ENCODE assay signal across 16 cellular contexts in genomic region chr7:100210803-100211202, GRCh38. TPM values are rescaled to one million over a fixed set of nuclear protein-coding genes. Genes with fewer than 3 reads are reported as not detected.
DNase-seq lines count a peak whose midpoint lies in the region; ATAC-seq and TF ChIP-seq lines count a peak whose summit lies in the region.
"Had no signal": no experiment of that assay in that cellular context is flagged by ENCODE, and none has a peak within 500 bp of the region (broad histone marks: within the 10 kb centered on the region; RNA-seq: fewer than 3 reads in every experiment).

No MANE protein-coding gene starts in this region.

- no peaks in the 10 kb centered on the region for H4K20me1 ChIP-seq in BLaER1

- BruUV-seq in Calu3 (replicated peaks; lab: Mats Ljungman, UMichigan) = no TSS peak

- DNase-seq in CD4-positive, alpha-beta T cell = no peak
- DNase-seq in T-cell (no peak), memory B cell (ENCODE audit: low spot score in 2 of 2) (no peak), GF-D8 (lab: John Stamatoyannopoulos, UW) (no peak), Calu3 (no peak)
- no peak for DNase-seq in NK-92 treated with Interleukin-12 subunit alpha and Interleukin-12 subunit beta, amount 100 ng/mL, for 24 hours (lab: John Stamatoyannopoulos, UW)
- DNase-seq: amygdala, BE2C, GM23248, NCI-H1105 treated with DMSO at 0.1 percent for 48 hours had no signal

- no peaks in the 10 kb centered on the region; the same call in 1 of the 2 replicates for H3K27me3 ChIP-seq in BLaER1
- H3K27me3 ChIP-seq in CD4-positive, alpha-beta T cell (ENCODE audit: control insufficient read depth, insufficient read depth, low read length) = no peaks in the 10 kb centered on the region
- H3K27me3 ChIP-seq: neutrophil, right atrium auricular region, tibial nerve had no signal

- no peak overlapping the region for H3K9ac ChIP-seq in BLaER1
- H3K9ac ChIP-seq: GM23248 had no signal

- no peak overlapping the region for H3K27ac ChIP-seq in BLaER1
- H3K27ac ChIP-seq in CD4-positive, alpha-beta T cell (ENCODE audit: low read depth, low read length) = peak overlapping the region; percentile 14
- H3K27ac ChIP-seq: GM23248, neutrophil, right atrium auricular region, tibial nerve had no signal

- peak overlapping the region; percentile 82 for H3K27ac Mint-ChIP-seq in CD4-positive, alpha-beta T cell
- peak overlapping the region; percentile 70 to 84 for H3K27ac Mint-ChIP-seq in T-cell
- H3K27ac Mint-ChIP-seq in memory B cell = peak overlapping the region; percentile 95
- H3K27ac Mint-ChIP-seq in Calu3 (ENCODE audit: unreplicated experiment) = no peak overlapping the region

- POLR2A ChIA-PET in CD4-positive, alpha-beta T cell (lab: Charles Lee) = interaction anchor here (0.8 to 1.6 kb wide), 6 partner anchors 20 to 84 kb away, joined by 3 to 10 read pairs (median 4); partner anchors contain the start of genes LAMTOR4 and MBLAC1
- POLR2A ChIA-PET in T-cell (lab: Charles Lee) = interaction anchor here in 1 of 2 donors (0.6 to 0.9 kb wide), 2 partner anchors 9 to 65 kb away, joined by 3 to 5 read pairs; partner anchors contain the start of gene PVRIG

- CTCF ChIA-PET in CD4-positive, alpha-beta T cell (lab: Charles Lee) = interaction anchor here (1.0 kb wide), 1 partner anchor 78 kb away, joined by 4 read pairs; no protein-coding TSS in a partner anchor
- CTCF ChIA-PET in T-cell (lab: Charles Lee) = interaction anchor here (0.5 to 3.6 kb wide), 6 partner anchors 8 to 77 kb away, joined by 3 to 27 read pairs (median 3); partner anchors contain the start of gene LAMTOR4 (in 1 of the 2)
- CTCF ChIA-PET in Calu3 (lab: Charles Lee) = no interaction called here

- intact Hi-C loops in CD4-positive, alpha-beta T cell (cut with DNase I, micrococcal nuclease) = loop anchor here (2.0 to 10.0 kb wide), 2 partner anchors 16 to 46 kb away; partner anchors contain the start of gene GAL3ST4 (in 1 of the 2)
- intact Hi-C loops in Calu3 (cut with micrococcal nuclease; ENCODE audit: unreplicated experiment) = loop anchor here (5.0 kb wide), 1 partner anchor 79 kb away; no protein-coding TSS in a partner anchor

- no peak for TF ChIP-seq CTCF in CD4-positive, alpha-beta T cell (IDR thresholded peaks at IDR 0.05)
- no peak for TF ChIP-seq CTCF in Calu3 (IDR thresholded peaks at IDR 0.05; ENCODE audit: unreplicated experiment)

- H3K4me3 Mint-ChIP-seq in CD4-positive, alpha-beta T cell = no peak overlapping the region
- H3K4me3 Mint-ChIP-seq in T-cell (peak overlapping the region in 1 of 3 donors; percentile 71), memory B cell (peak overlapping the region; percentile 43), Calu3 (ENCODE audit: low read depth, unreplicated experiment) (no peak overlapping the region)

- peak overlapping the region; percentile 75 for H3K4me2 ChIP-seq in BLaER1

- no peaks in the 10 kb centered on the region for H3K27me3 Mint-ChIP-seq in CD4-positive, alpha-beta T cell
- H3K27me3 Mint-ChIP-seq in T-cell (no peaks in the 10 kb centered on the region), memory B cell (no peaks in the 10 kb centered on the region), Calu3 (ENCODE audit: unreplicated experiment) (peaks cover 40% of the 10 kb centered on the region)

- no peak overlapping the region for H3K4me3 ChIP-seq in BLaER1
- H3K4me3 ChIP-seq: GM23248, right atrium auricular region, tibial nerve had no signal

- H3K36me3 Mint-ChIP-seq in CD4-positive, alpha-beta T cell (ENCODE audit: low read depth) = no peaks in the 10 kb centered on the region
- H3K36me3 Mint-ChIP-seq in T-cell (peaks cover 3% of the 10 kb centered on the region), memory B cell (peaks cover 7% of the 10 kb centered on the region), Calu3 (ENCODE audit: insufficient read depth, unreplicated experiment) (no peaks in the 10 kb centered on the region)

- H3K4me1 ChIP-seq in BLaER1 = peaks cover 53% of the 10 kb centered on the region
- H3K4me1 ChIP-seq: BE2C had no signal

- H3K9me3 ChIP-seq in BLaER1 = no peaks in the 10 kb centered on the region
- no peaks in the 10 kb centered on the region for H3K9me3 ChIP-seq in CD4-positive, alpha-beta T cell (ENCODE audit: control insufficient read depth, low read length)
- H3K9me3 ChIP-seq: BE2C, neutrophil, right atrium auricular region, tibial nerve had no signal

- H3K36me3 ChIP-seq in BLaER1 = no peaks in the 10 kb centered on the region
- H3K36me3 ChIP-seq: BE2C, neutrophil, right atrium auricular region, tibial nerve had no signal

- ATAC-seq in CD4-positive, alpha-beta T cell (ENCODE audit: poor library complexity) = no peak
- peak in 1 of 4 experiments; percentile 24 for ATAC-seq in T-cell (replicated peaks in 1 of 4)
- no peak for ATAC-seq in memory B cell (ENCODE audit: low read depth)

- peaks cover 57% of the 10 kb centered on the region for H3K4me1 Mint-ChIP-seq in CD4-positive, alpha-beta T cell (ENCODE audit: low read depth)
- H3K4me1 Mint-ChIP-seq in T-cell (peaks cover 53 to 69% (median 62%) of the 10 kb centered on the region in 3 donors), memory B cell (peaks cover 47% of the 10 kb centered on the region), Calu3 (ENCODE audit: low read depth, unreplicated experiment) (no peaks in the 10 kb centered on the region)

- no peaks in the 10 kb centered on the region for H3K9me3 Mint-ChIP-seq in CD4-positive, alpha-beta T cell
- no peaks in the 10 kb centered on the region for H3K9me3 Mint-ChIP-seq in T-cell
- no peaks in the 10 kb centered on the region for H3K9me3 Mint-ChIP-seq in memory B cell
- no peaks in the 10 kb centered on the region for H3K9me3 Mint-ChIP-seq in Calu3 (ENCODE audit: low read depth, unreplicated experiment)

RNA-seq across cellular contexts. Expression of gene PVRIG, which starts 8.9 kb away (rescaled TPM):
- 10 to 100 TPM; 30.1 to 33.2 TPM for total RNA-seq in CD4-positive, alpha-beta T cell
- 10 to 100 TPM; 45.0 to 96.8 (median 78.0) TPM for total RNA-seq in T-cell
- total RNA-seq in Calu3 (2022) = not detected in 2 replicates
- total RNA-seq: GM23248, kidney epithelial cell, mesenteric fat pad had no signal

RNA-seq across cellular contexts. Expression of gene STAG3, which starts 33.1 kb away (rescaled TPM):
- total RNA-seq in CD4-positive, alpha-beta T cell = 1 to 10 TPM; 4.0 to 5.5 TPM
- 1 to 10 TPM; 4.8 to 8.7 (median 7.3) TPM for total RNA-seq in T-cell
- total RNA-seq in Calu3 (2022) = 0.66 and 1.2 TPM in 2 replicates
- total RNA-seq: right atrium auricular region had no signal

RNA-seq across cellular contexts. Expression of gene GPC2, which starts 33.6 kb away (rescaled TPM):
- total RNA-seq in CD4-positive, alpha-beta T cell = 10 to 100 TPM; 16.4 to 18.7 TPM
- total RNA-seq in T-cell (10 to 100 TPM; 12.4 to 37.0 (median 26.3) TPM), Calu3 (2022) (3.2 and 3.6 TPM in 2 replicates)

RNA-seq across cellular contexts. Expression of gene GAL3ST4, which starts 42.4 kb away (rescaled TPM):
- total RNA-seq in CD4-positive, alpha-beta T cell = 10 to 100 TPM; 12.7 to 13.2 TPM
- total RNA-seq in T-cell = 10 to 100 TPM; 10.5 to 29.7 (median 18.0) TPM
- 0.14 TPM in 1 of 2 replicates, not detected in the other for total RNA-seq in Calu3 (2022)

RNA-seq across cellular contexts. Expression of gene TRAPPC14, which starts 52.3 kb away (rescaled TPM):
- 10 to 100 TPM; 37.9 to 42.6 TPM for total RNA-seq in CD4-positive, alpha-beta T cell
- total RNA-seq in T-cell = 10 to 100 TPM; 52.0 to 97.2 (median 79.0) TPM
- total RNA-seq in Calu3 (2022) = 17.4 and 17.5 TPM in 2 replicates

Comparison
In these comparisons a context has a peak if more than half of its experiments do, and no peak if none do; other contexts are left out.
1. RNA of gene PVRIG, which starts 8.9 kb away (total RNA-seq): 45.0 to 96.8 TPM in T-cell and 30.1 to 33.2 TPM in CD4-positive, alpha-beta T cell; not detected in Calu3; every median in the first group is over 10 times any median in the second.